ENCODE assay signal across 7 cellular contexts in genomic region chr19:33416307-33417215, GRCh38. TPM values are rescaled to one million over a fixed set of nuclear protein-coding genes. Genes with fewer than 3 reads are reported as not detected.
DNase-seq lines count a peak whose midpoint lies in the region; ATAC-seq and FAIRE-seq lines count a peak whose summit lies in the region.

No MANE protein-coding gene starts in this region.

- H3K27me3 Mint-ChIP-seq in T-helper 17 cell, result no peaks in the 10 kb centered on the region

- no peaks in the 10 kb centered on the region for H3K27me3 ChIP-seq in adipocyte (replicated peaks; ENCODE audit: control insufficient read depth, insufficient read depth, low read length)

- H3K9ac ChIP-seq in adipocyte (ENCODE audit: low read length), result no peak overlapping the region

- H3K4me3 ChIP-seq in adipocyte (ENCODE audit: low read length), result no peak overlapping the region

- H3K4me1 Mint-ChIP-seq in T-helper 17 cell, result peaks cover 10% of the 10 kb centered on the region

- H3K9me3 ChIP-seq in T-helper 17 cell (ENCODE audit: control insufficient read depth, low read length, poor library complexity, severe bottlenecking) (no peaks in the 10 kb centered on the region), adipocyte (ENCODE audit: control insufficient read depth, low read length) (no peaks in the 10 kb centered on the region)

- DNase-seq in GM18507 (ENCODE audit: extremely low spot score, insufficient read length, low read depth), result peak; percentile 38
- peak; percentile 80 for DNase-seq in NCI-H1694 (lab: John Stamatoyannopoulos, UW)
- DNase-seq in T-helper 17 cell, result peak; percentile 37 to 58 (median 49)
- peak; percentile 63 for DNase-seq in adipocyte (ENCODE audit: low read depth)
- peak; percentile 18 to 44 for DNase-seq in hippocampal formation (lab: John Stamatoyannopoulos, UW)
- DNase-seq in stimulated activated CD4-positive, alpha-beta T cell treated with anti-CD3 and anti-CD28 coated beads, Interleukin-15, amount 100 ng/mL, for 1 hour (ENCODE audit: low read depth in 1 of 2, low spot score in 1 of 2), result peak; percentile 40 to 44

- no peaks in the 10 kb centered on the region for H3K36me3 ChIP-seq in adipocyte (ENCODE audit: control insufficient read depth, insufficient read depth, low read length, severe bottlenecking)

- H3K4me1 ChIP-seq in adipocyte (ENCODE audit: control insufficient read depth, insufficient read depth, low read length), result no peaks in the 10 kb centered on the region

- no peak for FAIRE-seq in GM18507 (lab: Jason Lieb, UNC)

- peak overlapping the region; percentile 67 for H3K4me3 Mint-ChIP-seq in T-helper 17 cell

- H3K27ac Mint-ChIP-seq in T-helper 17 cell, result peak overlapping the region; percentile 67

- no peaks in the 10 kb centered on the region for H3K36me3 Mint-ChIP-seq in T-helper 17 cell (ENCODE audit: low read depth)

- peak; percentile 86 for ATAC-seq in T-helper 17 cell
- ATAC-seq in GM21367 (IDR thresholded peaks at IDR 0.05; ENCODE audit: unreplicated experiment), result no peak

RNA-seq across cellular contexts. Expression of gene CEBPG, which starts 43.1 kb away (rescaled TPM):
- 10 to 100 TPM; 17.0 to 22.0 TPM for total RNA-seq in T-helper 17 cell
